10 cellular contexts compared by ENCODE assay signal in genomic region chr6:79135973-79136470, GRCh38.
"Had no signal": no experiment of that assay in that cellular context is flagged by ENCODE, and none has a peak within 500 bp of the region (broad histone marks: within the 10 kb centered on the region; RNA-seq: fewer than 3 reads in every experiment).

No MANE protein-coding gene starts in this region.

- H3K4me2 ChIP-seq: GM23338 had no signal

- H3K4me3 Mint-ChIP-seq: GM23338, HFFc6 had no signal

- H3K27ac ChIP-seq: GM23248 had no signal

- ATAC-seq: GM23338, HCT116 had no signal

- H3K4me3 ChIP-seq: GM23248, GM23338, HAP-1 had no signal

- H2AFZ ChIP-seq: GM23248 had no signal

- DNase-seq: GM23248, GOT3, H7, HCEC 1CT, HFFc6 had no signal

- H3K27ac Mint-ChIP-seq: GM23338, HFFc6 had no signal

- H3K36me3 ChIP-seq: HAP-1 had no signal

- FAIRE-seq: H1, H54 had no signal

- H3K9ac ChIP-seq: GM23248 had no signal

- H3K9me3 ChIP-seq: HAP-1 had no signal

- H3K4me1 ChIP-seq: HAP-1 had no signal
